8 cellular contexts compared by ENCODE assay signal in genomic region chr15:41904487-41905359, GRCh38. TPM values are rescaled to one million over a fixed set of nuclear protein-coding genes. Genes with fewer than 3 reads are reported as not detected.
DNase-seq lines count a peak whose midpoint lies in the region; ATAC-seq, FAIRE-seq and TF ChIP-seq lines count a peak whose summit lies in the region.

No MANE protein-coding gene starts in this region.

- FAIRE-seq in H54 (lab: Jason Lieb, UNC) = no peak

- H3K27ac Mint-ChIP-seq in activated CD4-positive, alpha-beta T cell treated with anti-CD3 and anti-CD28 coated beads, Interleukin-2, amount 10 ng/mL, durations not matched to agents 24 days and 14 days = peak overlapping the region; percentile 53

- H3K4me3 Mint-ChIP-seq in activated CD4-positive, alpha-beta T cell treated with anti-CD3 and anti-CD28 coated beads, Interleukin-2, amount 10 ng/mL, durations not matched to agents 24 days and 14 days = no peak overlapping the region

- DNase-seq in CD1c-positive myeloid dendritic cell (ENCODE audit: extremely low spot score) = peak; percentile 66
- peak; percentile 69 for DNase-seq in H54 (ENCODE audit: insufficient read length, low spot score)
- peak; percentile 50 for DNase-seq in NCI-H345 (lab: John Stamatoyannopoulos, UW)
- DNase-seq in activated CD4-positive, alpha-beta T cell treated with anti-CD3 and anti-CD28 coated beads, Interleukin-2, amount 10 ng/mL, durations not matched to agents 24 days and 14 days = peak; percentile 91
- DNase-seq in dedifferentiated amniotic fluid mesenchymal stem cell (ENCODE audit: extremely low spot score) = peak; percentile 31
- peak in 2 of 3 donors; percentile 59 to 68 for DNase-seq in right lobe of liver
- DNase-seq in stimulated activated CD8-positive, alpha-beta memory T cell treated with anti-CD3 and anti-CD28 coated beads, Interleukin-12 subunit alpha, Interleukin-12 subunit beta, amount 100 ng/mL, for 24 hours (ENCODE audit: extremely low read depth) = peak; percentile 26
- no peak for DNase-seq in NCI-H2029 (lab: John Stamatoyannopoulos, UW)

- no peaks in the 10 kb centered on the region for H3K27me3 ChIP-seq in right lobe of liver

- H3K9me3 Mint-ChIP-seq in activated CD4-positive, alpha-beta T cell treated with anti-CD3 and anti-CD28 coated beads, Interleukin-2, amount 10 ng/mL, durations not matched to agents 24 days and 14 days = no peaks in the 10 kb centered on the region

- no peak for TF ChIP-seq POLR2A in H54 (IDR thresholded peaks at IDR 0.05; ENCODE audit: low read depth, low read length)
- TF ChIP-seq POLR2A in right lobe of liver (IDR thresholded peaks at IDR 0.05) = no peak

- H3K9me3 ChIP-seq in right lobe of liver = no peaks in the 10 kb centered on the region

- H3K27ac ChIP-seq in right lobe of liver = no peak overlapping the region

- no peak overlapping the region for H3K4me3 ChIP-seq in right lobe of liver

- TF ChIP-seq CTCF in right lobe of liver (IDR thresholded peaks at IDR 0.05) = peak; percentile 78 to 86 (median 82)

- 0% methylated on average over 1 of the region's 14 CpGs for WGBS in right lobe of liver (ENCODE audit: insufficient coverage, low coverage, low lambda C conversion rate, missing lambda C conversion rate)

- peaks cover 0 to 5% (median 0%) of the 10 kb centered on the region in 4 donors for H3K4me1 ChIP-seq in right lobe of liver

- peaks cover 2 to 24% (median 10%) of the 10 kb centered on the region in 4 donors for H3K36me3 ChIP-seq in right lobe of liver

- H3K27me3 Mint-ChIP-seq in activated CD4-positive, alpha-beta T cell treated with anti-CD3 and anti-CD28 coated beads, Interleukin-2, amount 10 ng/mL, durations not matched to agents 24 days and 14 days = no peaks in the 10 kb centered on the region

- H3K36me3 Mint-ChIP-seq in activated CD4-positive, alpha-beta T cell treated with anti-CD3 and anti-CD28 coated beads, Interleukin-2, amount 10 ng/mL, durations not matched to agents 24 days and 14 days (ENCODE audit: low read depth) = peaks cover 56% of the 10 kb centered on the region

- peak; percentile 81 to 92 (median 85) for ATAC-seq in right lobe of liver

- H3K4me1 Mint-ChIP-seq in activated CD4-positive, alpha-beta T cell treated with anti-CD3 and anti-CD28 coated beads, Interleukin-2, amount 10 ng/mL, durations not matched to agents 24 days and 14 days = peaks cover 11% of the 10 kb centered on the region

- intact Hi-C loops in activated CD4-positive, alpha-beta T cell treated with anti-CD3 and anti-CD28 coated beads, Interleukin-2, amount 10 ng/mL, durations not matched to agents 24 days and 14 days (cut with micrococcal nuclease) = loop anchor here (1.0 to 10.0 kb wide), 3 partner anchors 74 to 210 kb away; partner anchors contain the start of gene MAPKBP1
- intact Hi-C loops in right lobe of liver (cut with DNase I) = loop anchor here in 1 of 2 donors (10.0 kb wide), 1 partner anchor 80 kb away; the partner anchor contains the start of gene JMJD7

RNA-seq across cellular contexts. Expression of gene SPTBN5, which starts 10.9 kb away (rescaled TPM):
- 0.64 and 0.65 TPM in 2 replicates for total RNA-seq in activated CD4-positive, alpha-beta T cell treated with anti-CD3 and anti-CD28 coated beads, Interleukin-2, amount 10 ng/mL, durations not matched to agents 24 days and 14 days
- total RNA-seq in right lobe of liver = 1 to 10 TPM in 2 of 6 experiments, under 1 TPM in 4; 0.06 to 3.2 (median 0.81) TPM
